Comparison of ENCODE assay signal across 8 cellular contexts in the genomic region with DNA sequence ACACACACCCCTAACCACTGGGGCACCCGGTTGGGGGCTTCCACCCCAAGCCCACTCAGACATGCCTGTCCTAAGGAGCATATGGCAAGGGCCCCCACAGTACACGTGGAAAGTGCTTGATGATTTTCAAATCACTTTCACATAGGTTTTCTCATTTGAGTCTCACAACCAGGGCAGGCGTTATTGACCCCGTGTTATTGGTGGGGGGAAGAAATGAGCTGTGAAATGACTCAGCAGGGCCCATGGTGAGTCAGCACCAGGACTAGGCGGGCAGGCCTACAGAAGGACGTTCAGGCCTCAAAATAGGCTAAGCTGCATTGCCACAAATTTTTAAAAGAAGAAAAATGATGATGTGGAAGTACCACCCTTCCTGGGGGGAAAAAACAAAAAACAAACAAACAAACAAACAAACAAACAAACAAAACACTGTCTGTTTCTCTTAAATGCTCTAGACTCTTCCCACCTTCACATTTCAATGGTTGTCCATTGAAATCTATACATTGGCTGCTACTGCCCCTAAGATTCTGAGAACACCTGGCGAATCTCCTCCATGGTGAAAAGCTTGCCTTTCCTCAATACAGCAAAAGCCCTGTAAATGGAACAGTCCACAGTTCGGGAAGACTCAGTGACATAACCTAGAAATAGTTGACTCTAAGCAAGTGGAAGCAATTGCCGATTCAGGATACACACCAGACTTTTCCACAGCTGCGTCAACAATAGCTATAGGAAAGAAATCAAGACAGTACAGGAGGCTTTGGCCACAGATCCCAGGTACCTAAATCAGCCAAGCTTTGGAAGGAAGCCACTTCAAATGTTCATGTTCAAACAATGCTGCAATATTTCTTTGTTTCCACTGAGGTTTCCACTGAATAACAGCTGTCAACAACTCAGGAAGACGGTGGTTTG.
A peak's percentile ranks its signal among the peaks of the same experiment; 100 is the strongest.
DNase-seq lines count a peak whose midpoint lies in the region; ATAC-seq, FAIRE-seq and TF ChIP-seq lines count a peak whose summit lies in the region.

No MANE protein-coding gene starts in this region.

- H3K4me3 ChIP-seq in A549 (no peak overlapping the region), fibroblast of the aortic adventitia (ENCODE audit: low read depth, low read length) (no peak overlapping the region)

- DNase-seq in A549 (ENCODE audit: low read depth in 1 of 2, low spot score in 1 of 2): no peak
- DNase-seq in fibroblast of the aortic adventitia (ENCODE audit: low read depth): peak; percentile 49
- peak; percentile 65 for DNase-seq in stimulated activated CD8-positive, alpha-beta memory T cell treated with anti-CD3 and anti-CD28 coated beads, Interleukin-4, amount 100 ng/mL, for 48 hours
- no peak for DNase-seq in NCI-H128 (lab: John Stamatoyannopoulos, UW; ENCODE audit: unreplicated experiment)

- peak overlapping the region in 1 of 2 experiments; percentile 57; a peak in 4 of 6 replicates for H3K27ac ChIP-seq in A549

- ATAC-seq in A549: no peak
- peak; percentile 72 for ATAC-seq in HG02759 (IDR thresholded peaks at IDR 0.05; ENCODE audit: unreplicated experiment)
- peak; percentile 41; the same call in 2 of the 3 replicates for ATAC-seq in SK-N-SH treated with all-trans-retinoic acid at 6 μM for 48 hours
- no peak for ATAC-seq in HG03025 (IDR thresholded peaks at IDR 0.05; ENCODE audit: low FRiP score, unreplicated experiment)
- no peak for ATAC-seq in GM18867 (IDR thresholded peaks at IDR 0.05; ENCODE audit: unreplicated experiment)

- no peaks in the 10 kb centered on the region for H3K9me3 ChIP-seq in A549

- no peak for TF ChIP-seq POLR2A in A549 (IDR thresholded peaks at IDR 0.05; ENCODE audit: low read length)

- no peak for FAIRE-seq in A549 (lab: Jason Lieb, UNC)

- no peak for TF ChIP-seq EP300 in A549 (IDR thresholded peaks at IDR 0.05)

- no peak overlapping the region for H3K4me2 ChIP-seq in A549

- H3K4me1 ChIP-seq in A549: peaks cover 27% of the 10 kb centered on the region

- POLR2A ChIA-PET in A549 (lab: Yijun Ruan, JAX): no interaction called here

- CTCF ChIA-PET in A549 (lab: Yijun Ruan, JAX): interaction anchor here (0.7 to 1.3 kb wide), 5 partner anchors 9 to 170 kb away, joined by 3 read pairs; no protein-coding TSS in a partner anchor

- WGBS in A549 (ENCODE audit: missing lambda C conversion rate): 69% methylated on average over 11 of the region's 11 CpGs

- no peak for TF ChIP-seq RAD21 in A549 (conservative IDR thresholded peaks at IDR 0.05 in 1 of 2, IDR thresholded peaks at IDR 0.05 in 1 of 2)

- TF ChIP-seq CTCF in A549 (IDR thresholded peaks at IDR 0.05) (no peak), fibroblast of the aortic adventitia (IDR thresholded peaks at IDR 0.05; ENCODE audit: insufficient read depth, low read length) (no peak)

TF ChIP-seq in A549, 52 proteins besides CTCF, POLR2A, EP300 and RAD21:
- TF ChIP-seq HES2 (IDR thresholded peaks at IDR 0.05): no peak
- no peak for TF ChIP-seq CBX8 (IDR thresholded peaks at IDR 0.05)
- TF ChIP-seq FOSL2 (IDR thresholded peaks at IDR 0.05): no peak
- peak; percentile 14; the same call in 1 of the 2 replicates for TF ChIP-seq FOSL2 (CRISPR knock-in tag; IDR thresholded peaks at IDR 0.05)
TF ChIP-seq in A549: peak in this region for 1.

TF ChIP-seq in SK-N-SH treated with all-trans-retinoic acid at 6 μM for 48 hours, 23 proteins besides CTCF, POLR2A, EP300 and RAD21:
- no peak for TF ChIP-seq CREB5 (CRISPR knock-in tag; IDR thresholded peaks at IDR 0.05; ENCODE audit: low read depth)
- no peak for TF ChIP-seq ARNTL (CRISPR knock-in tag; IDR thresholded peaks at IDR 0.05; ENCODE audit: borderline replicate concordance, low read depth)
- TF ChIP-seq ZNF8 (CRISPR knock-in tag; IDR thresholded peaks at IDR 0.05): no peak
- no peak for TF ChIP-seq SNAI2 (CRISPR knock-in tag; IDR thresholded peaks at IDR 0.05)
- TF ChIP-seq, protein P1, sequence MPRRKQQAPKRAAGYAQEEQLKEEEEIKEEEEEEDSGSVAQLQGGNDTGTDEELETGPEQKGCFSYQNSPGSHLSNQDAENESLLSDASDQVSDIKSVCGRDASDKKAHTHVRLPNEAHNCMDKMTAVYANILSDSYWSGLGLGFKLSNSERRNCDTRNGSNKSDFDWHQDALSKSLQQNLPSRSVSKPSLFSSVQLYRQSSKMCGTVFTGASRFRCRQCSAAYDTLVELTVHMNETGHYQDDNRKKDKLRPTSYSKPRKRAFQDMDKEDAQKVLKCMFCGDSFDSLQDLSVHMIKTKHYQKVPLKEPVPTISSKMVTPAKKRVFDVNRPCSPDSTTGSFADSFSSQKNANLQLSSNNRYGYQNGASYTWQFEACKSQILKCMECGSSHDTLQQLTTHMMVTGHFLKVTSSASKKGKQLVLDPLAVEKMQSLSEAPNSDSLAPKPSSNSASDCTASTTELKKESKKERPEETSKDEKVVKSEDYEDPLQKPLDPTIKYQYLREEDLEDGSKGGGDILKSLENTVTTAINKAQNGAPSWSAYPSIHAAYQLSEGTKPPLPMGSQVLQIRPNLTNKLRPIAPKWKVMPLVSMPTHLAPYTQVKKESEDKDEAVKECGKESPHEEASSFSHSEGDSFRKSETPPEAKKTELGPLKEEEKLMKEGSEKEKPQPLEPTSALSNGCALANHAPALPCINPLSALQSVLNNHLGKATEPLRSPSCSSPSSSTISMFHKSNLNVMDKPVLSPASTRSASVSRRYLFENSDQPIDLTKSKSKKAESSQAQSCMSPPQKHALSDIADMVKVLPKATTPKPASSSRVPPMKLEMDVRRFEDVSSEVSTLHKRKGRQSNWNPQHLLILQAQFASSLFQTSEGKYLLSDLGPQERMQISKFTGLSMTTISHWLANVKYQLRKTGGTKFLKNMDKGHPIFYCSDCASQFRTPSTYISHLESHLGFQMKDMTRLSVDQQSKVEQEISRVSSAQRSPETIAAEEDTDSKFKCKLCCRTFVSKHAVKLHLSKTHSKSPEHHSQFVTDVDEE (CRISPR knock-in tag; IDR thresholded peaks at IDR 0.05): no peak
- TF ChIP-seq ZFP3 (CRISPR knock-in tag; IDR thresholded peaks at IDR 0.05): no peak
- no peak for TF ChIP-seq BACH2 (CRISPR knock-in tag; IDR thresholded peaks at IDR 0.05; ENCODE audit: borderline replicate concordance)
- no peak for TF ChIP-seq TOX (CRISPR knock-in tag; IDR thresholded peaks at IDR 0.05; ENCODE audit: borderline replicate concordance)
- TF ChIP-seq CSDC2 (CRISPR knock-in tag; IDR thresholded peaks at IDR 0.05): no peak
- TF ChIP-seq ISL1 (CRISPR knock-in tag; IDR thresholded peaks at IDR 0.05): no peak
- TF ChIP-seq ESRRG (CRISPR knock-in tag; IDR thresholded peaks at IDR 0.05): no peak
- TF ChIP-seq ZNF70 (CRISPR knock-in tag; IDR thresholded peaks at IDR 0.05): no peak

Comparison
In these comparisons a context has a peak if more than half of its experiments do, and no peak if none do; other contexts are left out.
1. ATAC-seq: peak in HG02759 (single experiment) and SK-N-SH treated with all-trans-retinoic acid at 6 μM for 48 hours (single experiment); none in A549 (0 of 2), HG03025 (single experiment) and GM18867 (single experiment).
2. DNase-seq: peak in fibroblast of the aortic adventitia (single experiment) and stimulated activated CD8-positive, alpha-beta memory T cell treated with anti-CD3 and anti-CD28 coated beads, Interleukin-4, amount 100 ng/mL, for 48 hours (single experiment); none in A549 (0 of 2) and NCI-H128 (single experiment).